13 cellular contexts compared by ENCODE assay signal in genomic region chr2:120892967-120893667, GRCh38.
A peak's percentile ranks its signal among the peaks of the same experiment; 100 is the strongest.
DNase-seq lines count a peak whose midpoint lies in the region; ATAC-seq and TF ChIP-seq lines count a peak whose summit lies in the region.
"Had no signal": no experiment of that assay in that cellular context is flagged by ENCODE, and none has a peak within 500 bp of the region (broad histone marks: within the 10 kb centered on the region; RNA-seq: fewer than 3 reads in every experiment).

No MANE protein-coding gene starts in this region.

- no TSS peak for BruUV-seq in mammary epithelial cell (replicated peaks; lab: Mats Ljungman, UMichigan)

- no peaks in the 10 kb centered on the region for H3K27me3 ChIP-seq in BLaER1
- H3K27me3 ChIP-seq in heart right ventricle = no peaks in the 10 kb centered on the region
- no peaks in the 10 kb centered on the region for H3K27me3 ChIP-seq in colonic mucosa
- no peaks in the 10 kb centered on the region for H3K27me3 ChIP-seq in mammary epithelial cell (ENCODE audit: insufficient read depth, low read length)

- peak overlapping the region; percentile 54 for H3K27ac ChIP-seq in BLaER1
- H3K27ac ChIP-seq in heart right ventricle = peak overlapping the region in 7 of 10 donors; percentile 5 to 56 (median 26)
- no peak overlapping the region for H3K27ac ChIP-seq in colonic mucosa
- no peak overlapping the region for H3K27ac ChIP-seq in mammary epithelial cell (ENCODE audit: insufficient read depth, low read depth, low read length)
- H3K27ac ChIP-seq: WERI-Rb-1 had no signal

- in situ Hi-C loops in astrocyte of the cerebellum (cut with HindIII; ENCODE audit: low sequenced_read_pairs) = no loop called here
- in situ Hi-C loops in mammary epithelial cell (cut with MboI; ENCODE audit: low sequenced_read_pairs in 2 of 2) = no loop called here
- in situ Hi-C loops in KBM-7 (cut with MboI; ENCODE audit: low pct_unique_long_range_greater_than_20kb, low sequenced_read_pairs) = no loop called here

- dilution Hi-C loops in mammary epithelial cell (cut with HindIII; ENCODE audit: low sequenced_read_pairs) = loop anchor here (5.0 kb wide), 1 partner anchor 74 kb away; no protein-coding TSS in a partner anchor

- H3K9me3 ChIP-seq in BLaER1 (no peaks in the 10 kb centered on the region), heart right ventricle (peaks cover 0 to 3% (median 0%) of the 10 kb centered on the region in 11 donors), colonic mucosa (no peaks in the 10 kb centered on the region), mammary epithelial cell (replicated peaks; ENCODE audit: insufficient read depth, low read length) (no peaks in the 10 kb centered on the region)

- H3K9me3 Mint-ChIP-seq in progenitor cell of endocrine pancreas (ENCODE audit: low read depth) = no peaks in the 10 kb centered on the region

- intact Hi-C loops in heart right ventricle (cut with DNase I) (no loop called here), colonic mucosa (cut with DNase I) (no loop called here), mammary epithelial cell (cut with micrococcal nuclease) (no loop called here)

- no peaks in the 10 kb centered on the region for H3K36me3 ChIP-seq in BLaER1
- H3K36me3 ChIP-seq in heart right ventricle = no peaks in the 10 kb centered on the region
- no peaks in the 10 kb centered on the region for H3K36me3 ChIP-seq in colonic mucosa
- no peaks in the 10 kb centered on the region for H3K36me3 ChIP-seq in mammary epithelial cell (ENCODE audit: insufficient read depth, low read length)
- H3K36me3 ChIP-seq: WERI-Rb-1 had no signal

- DNase-seq in astrocyte of the cerebellum (ENCODE audit: low read depth) (peak; percentile 40), heart right ventricle (no peak), progenitor cell of endocrine pancreas (ENCODE audit: low spot score, unreplicated experiment) (no peak), colonic mucosa (no peak), mammary epithelial cell (no peak), KBM-7 (no peak)
- DNase-seq: activated T-cell treated with anti-CD3 and anti-CD28 coated beads, Interleukin-2, amount 50 U/mL, for 48 hours; cortex of kidney; stimulated activated naive CD4-positive, alpha-beta T cell; WERI-Rb-1 had no signal

- peak overlapping the region; percentile 44 for H3K9ac ChIP-seq in BLaER1
- no peak overlapping the region for H3K9ac ChIP-seq in colonic mucosa (ENCODE audit: low read depth in 2 of 2, low read length in 2 of 2)
- H3K9ac ChIP-seq in mammary epithelial cell (ENCODE audit: insufficient read depth, low read length) = no peak overlapping the region

- no peak overlapping the region for H3K4me3 Mint-ChIP-seq in progenitor cell of endocrine pancreas (ENCODE audit: low read depth)
- H3K4me3 Mint-ChIP-seq: CD14-positive monocyte had no signal

- H3K4me2 ChIP-seq in BLaER1 (peak overlapping the region; percentile 85), mammary epithelial cell (ENCODE audit: insufficient read depth, low read depth, low read length) (no peak overlapping the region)

- CTCF ChIA-PET in mammary epithelial cell (lab: Charles Lee; ENCODE audit: low non-redundant PET) = no interaction called here

- no peaks in the 10 kb centered on the region for H3K36me3 Mint-ChIP-seq in progenitor cell of endocrine pancreas (ENCODE audit: insufficient read depth)
- H3K36me3 Mint-ChIP-seq: CD14-positive monocyte had no signal

- whole genome bisulfite sequencing in heart right ventricle, 2 donors = 51 to 54% methylated on average over 11 of the region's 11 CpGs
- 88% methylated on average over 9 of the region's 11 CpGs for WGBS in mammary epithelial cell (ENCODE audit: low coverage, missing lambda C conversion rate)

- TF ChIP-seq CTCF in astrocyte of the cerebellum (IDR thresholded peaks at IDR 0.05; ENCODE audit: low read depth, low read length, missing control alignments) = no peak
- no peak for TF ChIP-seq CTCF in heart right ventricle (IDR thresholded peaks at IDR 0.05)
- no peak for TF ChIP-seq CTCF in progenitor cell of endocrine pancreas (IDR thresholded peaks at IDR 0.05; ENCODE audit: unreplicated experiment)
- TF ChIP-seq CTCF in colonic mucosa (IDR thresholded peaks at IDR 0.05) = no peak
- TF ChIP-seq CTCF in mammary epithelial cell (conservative IDR thresholded peaks at IDR 0.05 in 1 of 2, IDR thresholded peaks at IDR 0.05 in 1 of 2; ENCODE audit: extremely low read depth in 1 of 2, insufficient read depth in 1 of 2, low read depth in 1 of 2, low read length in 2 of 2) = no peak

- peak overlapping the region; percentile 71 for H3K27ac Mint-ChIP-seq in progenitor cell of endocrine pancreas
- H3K27ac Mint-ChIP-seq: CD14-positive monocyte had no signal

- no peaks in the 10 kb centered on the region for H3K79me2 ChIP-seq in mammary epithelial cell (ENCODE audit: insufficient read depth, low read length)

- H2AFZ ChIP-seq in mammary epithelial cell (ENCODE audit: low read depth, low read length) = no peak overlapping the region

- H3K4me1 ChIP-seq in BLaER1 (peaks cover 61% of the 10 kb centered on the region), heart right ventricle (peaks cover 0 to 15% (median 8%) of the 10 kb centered on the region in 9 donors), colonic mucosa (no peaks in the 10 kb centered on the region), mammary epithelial cell (ENCODE audit: insufficient read depth, low read length) (no peaks in the 10 kb centered on the region)

- H4K20me1 ChIP-seq in BLaER1 = no peaks in the 10 kb centered on the region
- no peaks in the 10 kb centered on the region for H4K20me1 ChIP-seq in mammary epithelial cell (ENCODE audit: insufficient read depth, low read length)

- H3K4me3 ChIP-seq in BLaER1 = peak overlapping the region; percentile 22; the same call in 1 of the 2 replicates
- no peak overlapping the region for H3K4me3 ChIP-seq in astrocyte of the cerebellum (ENCODE audit: low read depth, low read length)
- no peak overlapping the region for H3K4me3 ChIP-seq in heart right ventricle
- H3K4me3 ChIP-seq in colonic mucosa = no peak overlapping the region
- H3K4me3 ChIP-seq in mammary epithelial cell (replicated peaks in 1 of 3; ENCODE audit: insufficient read depth in 1 of 3, low read depth in 2 of 3, low read length in 3 of 3) = no peak overlapping the region

- peaks cover 25% of the 10 kb centered on the region for H3K4me1 Mint-ChIP-seq in progenitor cell of endocrine pancreas (ENCODE audit: low read depth)
- H3K4me1 Mint-ChIP-seq: CD14-positive monocyte had no signal

- ATAC-seq in heart right ventricle (peak in 6 of 8 donors; percentile 11 to 70 (median 50)), HG02759 (IDR thresholded peaks at IDR 0.05; ENCODE audit: unreplicated experiment) (no peak)

- peaks cover 58% of the 10 kb centered on the region for H3K27me3 Mint-ChIP-seq in progenitor cell of endocrine pancreas

Comparison
In these comparisons a context has a peak if more than half of its experiments do, and no peak if none do; other contexts are left out.
1. H3K27ac ChIP-seq: peak in BLaER1 (single experiment) and heart right ventricle (7 of 10); none in colonic mucosa (single experiment) and mammary epithelial cell (single experiment).